1 cellular context compared by ENCODE assay signal in the genomic region with DNA sequence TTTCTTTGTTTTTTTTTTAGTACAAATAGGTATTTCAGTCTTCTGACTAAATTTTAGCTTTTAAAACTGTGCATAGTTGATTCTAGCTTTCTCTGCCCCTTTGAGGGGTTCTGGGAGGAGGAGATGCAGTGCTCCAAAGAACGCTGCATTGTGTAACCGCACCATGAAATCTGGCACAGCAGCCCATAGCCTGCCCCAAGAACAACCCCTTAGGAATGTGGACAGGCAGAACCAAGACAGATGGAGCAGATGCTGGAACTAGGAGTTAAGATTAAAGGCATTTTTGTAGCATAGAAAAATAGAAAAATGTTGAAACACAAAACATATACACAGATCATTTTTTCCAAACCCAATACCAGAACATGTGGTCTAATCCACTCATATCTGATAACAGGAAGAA.
TF ChIP-seq lines count a peak whose summit lies in the region.

No MANE protein-coding gene starts in this region.

TF ChIP-seq in HepG2, 621 proteins besides CTCF, POLR2A, EP300 and RAD21 (continued from another document):
- no peak for TF ChIP-seq ZBTB46 (CRISPR knock-in tag; IDR thresholded peaks at IDR 0.05; ENCODE audit: borderline replicate concordance)
